In the genomic region with DNA sequence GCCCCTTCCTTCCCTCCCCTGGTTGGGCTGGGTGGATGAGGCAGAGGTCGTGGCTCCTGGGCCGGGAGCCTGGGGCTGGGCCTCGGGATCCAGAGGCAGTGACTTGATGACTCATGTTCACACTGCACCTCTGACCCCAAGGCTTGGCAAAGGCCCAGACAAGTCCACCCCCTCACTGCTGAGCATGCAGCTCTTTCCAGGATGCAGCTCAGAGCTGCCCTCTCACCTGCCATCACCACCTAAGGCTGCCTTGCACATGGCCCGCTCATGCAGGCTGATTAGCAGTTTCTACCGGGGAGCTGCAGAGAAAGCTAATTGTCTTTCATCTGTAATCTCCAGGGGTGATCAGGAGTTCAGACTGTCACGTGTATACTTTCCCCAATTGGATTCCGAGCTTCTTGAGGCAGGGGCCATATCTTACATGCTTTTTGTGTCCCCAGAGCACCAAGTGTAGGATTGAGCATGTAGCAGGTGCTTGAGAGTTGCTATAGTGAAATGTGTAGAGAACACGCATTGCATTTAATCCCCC, we compare ENCODE assay signal across 10 cellular contexts.
DNase-seq lines count a peak whose midpoint lies in the region; ATAC-seq and TF ChIP-seq lines count a peak whose summit lies in the region.
"Had no signal": no experiment of that assay in that cellular context is flagged by ENCODE, and none has a peak within 500 bp of the region (broad histone marks: within the 10 kb centered on the region; RNA-seq: fewer than 3 reads in every experiment).

No MANE protein-coding gene starts in this region.

- DNase-seq in MCF 10A (ENCODE audit: unreplicated experiment) (peak; percentile 83), breast epithelium (ENCODE audit: low spot score in 2 of 2) (no peak), RWPE2 (ENCODE audit: low spot score) (no peak), iPS-NIHi7 (ENCODE audit: extremely low spot score) (peak; percentile 59), stromal cell of bone marrow (ENCODE audit: low read depth) (peak; percentile 28)
- DNase-seq in stimulated activated naive CD8-positive, alpha-beta T cell treated with anti-CD3 and anti-CD28 coated beads, Interleukin-15, amount 100 ng/mL, for 72 hours, result no peak
- DNase-seq in activated CD4-positive, alpha-beta T cell treated with anti-CD3 and anti-CD28 coated beads, Interleukin-2, amount 10 ng/mL, durations not matched to agents 7 days and 5 days, result no peak
- DNase-seq: occipital lobe had no signal

- POLR2A ChIA-PET in MCF 10A (lab: Yijun Ruan, JAX), result interaction anchor here (0.8 to 1.1 kb wide), 3 partner anchors 21 to 58 kb away, joined by 3 read pairs; no protein-coding TSS in a partner anchor
- POLR2A ChIA-PET in activated CD4-positive, alpha-beta T cell treated with anti-CD3 and anti-CD28 coated beads, Interleukin-2, amount 10 ng/mL, durations not matched to agents 7 days and 5 days (lab: Charles Lee), result no interaction called here

- H3K36me3 ChIP-seq in breast epithelium, result no peaks in the 10 kb centered on the region
- H3K36me3 ChIP-seq in RWPE2 (ENCODE audit: low read depth), result no peaks in the 10 kb centered on the region

- H3K36me3 Mint-ChIP-seq in MCF 10A (ENCODE audit: insufficient read depth, unreplicated experiment), result no peaks in the 10 kb centered on the region
- no peaks in the 10 kb centered on the region for H3K36me3 Mint-ChIP-seq in activated CD4-positive, alpha-beta T cell treated with anti-CD3 and anti-CD28 coated beads, Interleukin-2, amount 10 ng/mL, durations not matched to agents 7 days and 5 days (ENCODE audit: low read depth)

- no peaks in the 10 kb centered on the region for H3K4me1 ChIP-seq in breast epithelium
- peaks cover 4% of the 10 kb centered on the region for H3K4me1 ChIP-seq in RWPE2 (ENCODE audit: insufficient read depth, poor library complexity, severe bottlenecking)

- peak; percentile 73 for ATAC-seq in RWPE2 (ENCODE audit: low read depth)
- no peak for ATAC-seq in HG02763 (IDR thresholded peaks at IDR 0.05; ENCODE audit: unreplicated experiment)
- ATAC-seq in stimulated activated naive CD8-positive, alpha-beta T cell treated with anti-CD3 and anti-CD28 coated beads, Interleukin-15, amount 100 ng/mL, for 72 hours, result no peak

- no peaks in the 10 kb centered on the region for H3K27me3 ChIP-seq in breast epithelium
- no peaks in the 10 kb centered on the region for H3K27me3 ChIP-seq in RWPE2 (ENCODE audit: insufficient read depth, poor library complexity, severe bottlenecking)

- no peak overlapping the region for H3K4me3 Mint-ChIP-seq in MCF 10A (ENCODE audit: unreplicated experiment)
- H3K4me3 Mint-ChIP-seq in stimulated activated naive CD8-positive, alpha-beta T cell treated with anti-CD3 and anti-CD28 coated beads, Interleukin-15, amount 100 ng/mL, for 72 hours, result no peak overlapping the region
- no peak overlapping the region for H3K4me3 Mint-ChIP-seq in activated CD4-positive, alpha-beta T cell treated with anti-CD3 and anti-CD28 coated beads, Interleukin-2, amount 10 ng/mL, durations not matched to agents 7 days and 5 days
- H3K4me3 Mint-ChIP-seq: CD4-positive, CD25-positive, alpha-beta regulatory T cell had no signal

- no peaks in the 10 kb centered on the region for H3K9me3 Mint-ChIP-seq in MCF 10A (ENCODE audit: unreplicated experiment)
- no peaks in the 10 kb centered on the region for H3K9me3 Mint-ChIP-seq in stimulated activated naive CD8-positive, alpha-beta T cell treated with anti-CD3 and anti-CD28 coated beads, Interleukin-15, amount 100 ng/mL, for 72 hours
- H3K9me3 Mint-ChIP-seq in activated CD4-positive, alpha-beta T cell treated with anti-CD3 and anti-CD28 coated beads, Interleukin-2, amount 10 ng/mL, durations not matched to agents 7 days and 5 days, result no peaks in the 10 kb centered on the region
- H3K9me3 Mint-ChIP-seq: CD4-positive, CD25-positive, alpha-beta regulatory T cell had no signal

- no peak for TF ChIP-seq POLR2A in breast epithelium (IDR thresholded peaks at IDR 0.05)

- no peak overlapping the region for H3K27ac Mint-ChIP-seq in MCF 10A (ENCODE audit: low read depth, unreplicated experiment)
- H3K27ac Mint-ChIP-seq in stimulated activated naive CD8-positive, alpha-beta T cell treated with anti-CD3 and anti-CD28 coated beads, Interleukin-15, amount 100 ng/mL, for 72 hours, result peak overlapping the region in 1 of 2 donors; percentile 38
- H3K27ac Mint-ChIP-seq in activated CD4-positive, alpha-beta T cell treated with anti-CD3 and anti-CD28 coated beads, Interleukin-2, amount 10 ng/mL, durations not matched to agents 7 days and 5 days, result no peak overlapping the region
- H3K27ac Mint-ChIP-seq: CD4-positive, CD25-positive, alpha-beta regulatory T cell had no signal

- CTCF ChIA-PET in MCF 10A (lab: Yijun Ruan, JAX), result interaction anchor here (0.6 to 4.8 kb wide), 6 partner anchors 10 to 1049 kb away, joined by 3 to 21 read pairs (median 5); no protein-coding TSS in a partner anchor
- CTCF ChIA-PET in activated CD4-positive, alpha-beta T cell treated with anti-CD3 and anti-CD28 coated beads, Interleukin-2, amount 10 ng/mL, durations not matched to agents 7 days and 5 days (lab: Charles Lee), result interaction anchor here (0.6 to 1.4 kb wide), 8 partner anchors 9 to 183 kb away, joined by 3 to 5 read pairs (median 3); no protein-coding TSS in a partner anchor

- no peak for TF ChIP-seq CTCF in MCF 10A (IDR thresholded peaks at IDR 0.05; ENCODE audit: unreplicated experiment)
- TF ChIP-seq CTCF in breast epithelium (IDR thresholded peaks at IDR 0.05), result no peak
- TF ChIP-seq CTCF in RWPE2 (IDR thresholded peaks at IDR 0.05; ENCODE audit: poor library complexity, severe bottlenecking), result no peak

- H3K27ac ChIP-seq in breast epithelium (no peak overlapping the region), RWPE2 (ENCODE audit: poor library complexity, severe bottlenecking) (no peak overlapping the region)

- no peaks in the 10 kb centered on the region for H3K9me3 ChIP-seq in breast epithelium
- H3K9me3 ChIP-seq in RWPE2 (ENCODE audit: severe bottlenecking), result no peaks in the 10 kb centered on the region

- no peak overlapping the region for H3K4me3 ChIP-seq in breast epithelium
- no peak overlapping the region for H3K4me3 ChIP-seq in RWPE2 (ENCODE audit: severe bottlenecking)

- no peaks in the 10 kb centered on the region for H3K4me1 Mint-ChIP-seq in MCF 10A (ENCODE audit: insufficient read depth, unreplicated experiment)
- H3K4me1 Mint-ChIP-seq in stimulated activated naive CD8-positive, alpha-beta T cell treated with anti-CD3 and anti-CD28 coated beads, Interleukin-15, amount 100 ng/mL, for 72 hours, result no peaks in the 10 kb centered on the region
- H3K4me1 Mint-ChIP-seq in activated CD4-positive, alpha-beta T cell treated with anti-CD3 and anti-CD28 coated beads, Interleukin-2, amount 10 ng/mL, durations not matched to agents 7 days and 5 days, result no peaks in the 10 kb centered on the region
- H3K4me1 Mint-ChIP-seq: CD4-positive, CD25-positive, alpha-beta regulatory T cell had no signal

- peaks cover 29% of the 10 kb centered on the region for H3K27me3 Mint-ChIP-seq in MCF 10A (ENCODE audit: insufficient read depth, unreplicated experiment)
- no peaks in the 10 kb centered on the region for H3K27me3 Mint-ChIP-seq in stimulated activated naive CD8-positive, alpha-beta T cell treated with anti-CD3 and anti-CD28 coated beads, Interleukin-15, amount 100 ng/mL, for 72 hours
- H3K27me3 Mint-ChIP-seq in activated CD4-positive, alpha-beta T cell treated with anti-CD3 and anti-CD28 coated beads, Interleukin-2, amount 10 ng/mL, durations not matched to agents 7 days and 5 days, result no peaks in the 10 kb centered on the region
- H3K27me3 Mint-ChIP-seq: CD4-positive, CD25-positive, alpha-beta regulatory T cell had no signal

- BruUV-seq in MCF 10A (replicated peaks; lab: Mats Ljungman, UMichigan), result no TSS peak

- intact Hi-C loops in MCF 10A (cut with micrococcal nuclease) (no loop called here), breast epithelium (cut with DNase I; ENCODE audit: low total_unique reads) (loop anchor here (1.0 kb wide), 1 partner anchor 16 kb away; no protein-coding TSS in a partner anchor)

Comparison
In these comparisons a context has a peak if more than half of its experiments do, and no peak if none do; other contexts are left out.
1. DNase-seq: peak in MCF 10A (single experiment), iPS-NIHi7 (single experiment) and stromal cell of bone marrow (single experiment); none in breast epithelium (0 of 2), RWPE2 (single experiment), stimulated activated naive CD8-positive, alpha-beta T cell treated with anti-CD3 and anti-CD28 coated beads, Interleukin-15, amount 100 ng/mL, for 72 hours (0 of 2) and activated CD4-positive, alpha-beta T cell treated with anti-CD3 and anti-CD28 coated beads, Interleukin-2, amount 10 ng/mL, durations not matched to agents 7 days and 5 days (single experiment).